ENCODE assay signal across 14 cellular contexts in the genomic region with DNA sequence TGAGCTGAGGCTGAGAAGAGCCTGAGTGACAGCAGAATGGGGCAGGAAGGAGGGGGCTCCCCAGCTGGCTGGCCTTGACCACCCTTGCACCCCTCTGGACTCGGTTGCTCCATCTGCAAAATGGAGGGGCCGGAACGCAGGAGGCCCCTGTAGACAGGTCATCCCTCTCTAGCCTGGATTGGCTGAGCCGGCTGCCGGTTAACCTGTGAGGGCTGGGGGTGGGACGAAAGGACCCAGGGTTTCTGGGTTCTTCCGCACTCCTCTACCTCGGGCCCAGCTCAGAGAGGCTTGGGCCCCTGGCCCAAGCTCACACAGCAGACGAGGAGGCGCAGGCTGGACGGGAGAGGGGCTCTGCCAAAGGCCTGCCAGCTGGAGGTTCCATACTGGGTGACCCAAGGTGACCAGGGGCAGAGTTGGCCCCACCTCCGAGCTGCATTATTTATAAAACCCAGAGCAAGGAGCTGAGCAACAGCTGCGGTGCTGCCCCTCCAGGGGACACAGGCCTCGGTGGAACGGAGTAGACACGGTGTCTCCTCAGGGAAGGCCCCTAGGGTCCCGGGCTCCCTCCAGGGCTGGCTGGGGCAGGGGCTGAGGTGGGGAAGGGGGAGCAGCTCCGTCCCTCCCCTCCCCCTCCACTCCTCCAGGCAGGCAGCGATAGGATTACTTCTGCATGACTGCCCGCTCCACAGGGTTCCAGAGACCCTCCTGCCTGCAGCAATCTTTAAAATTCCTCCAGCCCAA. TPM values are rescaled to one million over a fixed set of nuclear protein-coding genes. Genes with fewer than 3 reads are reported as not detected.
DNase-seq lines count a peak whose midpoint lies in the region; ATAC-seq and TF ChIP-seq lines count a peak whose summit lies in the region.
"Had no signal": no experiment of that assay in that cellular context is flagged by ENCODE, and none has a peak within 500 bp of the region (broad histone marks: within the 10 kb centered on the region; RNA-seq: fewer than 3 reads in every experiment).

No MANE protein-coding gene starts in this region.

- H3K14ac ChIP-seq in mesenchymal stem cell (ENCODE audit: low read length in 2 of 2): peak overlapping the region in 1 of 2 experiments; percentile 63

- WGBS in mesenchymal stem cell: 60% methylated on average over 20 of the region's 20 CpGs

- peak overlapping the region; percentile 15 for H2BK15ac ChIP-seq in mesenchymal stem cell (ENCODE audit: low read depth, poor library complexity, severe bottlenecking)

- H3K4ac ChIP-seq in mesenchymal stem cell (ENCODE audit: low read depth in 1 of 2, low read length in 2 of 2): no peak overlapping the region

- no peak overlapping the region for H4K91ac ChIP-seq in mesenchymal stem cell (ENCODE audit: low read length)

- no peak overlapping the region for H3K4me3 ChIP-seq in mesenchymal stem cell (ENCODE audit: insufficient read depth in 1 of 2, low read depth in 1 of 2, low read length in 2 of 2)
- peak overlapping the region; percentile 16 for H3K4me3 ChIP-seq in thoracic aorta

- no peak for TF ChIP-seq CTCF in thoracic aorta (IDR thresholded peaks at IDR 0.05)

- H2BK12ac ChIP-seq in mesenchymal stem cell (ENCODE audit: low read length in 2 of 2): peak overlapping the region in 1 of 2 experiments; percentile 60

- peak overlapping the region in 1 of 2 experiments; percentile 85 for H3K18ac ChIP-seq in mesenchymal stem cell (ENCODE audit: low read depth in 1 of 2, low read length in 2 of 2)

- no peak for ATAC-seq in thoracic aorta (ENCODE audit: insufficient number of reproducible peaks, low FRiP score, low read depth)
- ATAC-seq in GM18907 (IDR thresholded peaks at IDR 0.05; ENCODE audit: unreplicated experiment): no peak
- no peak for ATAC-seq in HG03139 (IDR thresholded peaks at IDR 0.05; ENCODE audit: unreplicated experiment)
- ATAC-seq: HCT116, PC-3 had no signal

- no peak overlapping the region for H2BK120ac ChIP-seq in mesenchymal stem cell (ENCODE audit: low read depth, low read length)

- H3K9ac ChIP-seq in mesenchymal stem cell (ENCODE audit: low read length): no peak overlapping the region
- H3K9ac ChIP-seq: KMS-11 had no signal

- H3K79me1 ChIP-seq in mesenchymal stem cell (replicated peaks; ENCODE audit: low read length, poor library complexity, severe bottlenecking): peaks cover 20% of the 10 kb centered on the region

- H3K27me3 ChIP-seq in mesenchymal stem cell (ENCODE audit: control insufficient read depth in 1 of 2, insufficient read depth in 1 of 2, low read length in 2 of 2) (no peaks in the 10 kb centered on the region), thoracic aorta (replicated peaks; ENCODE audit: insufficient read depth) (no peaks in the 10 kb centered on the region)

- no peaks in the 10 kb centered on the region for H3K9me3 ChIP-seq in mesenchymal stem cell (ENCODE audit: control insufficient read depth, low read length)
- no peaks in the 10 kb centered on the region for H3K9me3 ChIP-seq in thoracic aorta

- peak overlapping the region; percentile 39 for H3K4me2 ChIP-seq in mesenchymal stem cell (ENCODE audit: low read length, poor library complexity, severe bottlenecking)
- H3K4me2 ChIP-seq: KMS-11 had no signal

- no peak overlapping the region for H2BK5ac ChIP-seq in mesenchymal stem cell (ENCODE audit: low read depth, low read length, poor library complexity, severe bottlenecking)

- H4K8ac ChIP-seq in mesenchymal stem cell (ENCODE audit: low read length): no peak overlapping the region

- peaks cover 91% of the 10 kb centered on the region for H3K4me1 ChIP-seq in mesenchymal stem cell (ENCODE audit: control insufficient read depth, insufficient read depth, low read depth, low read length)
- H3K4me1 ChIP-seq in thoracic aorta (ENCODE audit: control insufficient read depth in 1 of 2, low read depth in 2 of 2): peaks cover 53 to 96% of the 10 kb centered on the region in 2 donors

- peak overlapping the region; percentile 53 for H3K27ac ChIP-seq in mesenchymal stem cell (ENCODE audit: low read length, poor library complexity, severe bottlenecking)
- peak overlapping the region; percentile 51 to 54 for H3K27ac ChIP-seq in thoracic aorta
- H3K27ac ChIP-seq: KMS-11 had no signal

- H3K36me3 ChIP-seq in mesenchymal stem cell (ENCODE audit: control insufficient read depth in 1 of 2, insufficient read depth in 2 of 2, low read depth in 1 of 2, low read length in 2 of 2) (peaks cover 17 to 51% of the 10 kb centered on the region in 2 experiments), thoracic aorta (no peaks in the 10 kb centered on the region)

- H2AK5ac ChIP-seq in mesenchymal stem cell (ENCODE audit: low read length, severe bottlenecking): peak overlapping the region; percentile 7

- peak; percentile 75 for DNase-seq in NCI-H82 treated with DMSO at 0.1 percent for 48 hours (lab: John Stamatoyannopoulos, UW; ENCODE audit: unreplicated experiment)
- DNase-seq in ecto neural progenitor cell (ENCODE audit: low spot score): peak; percentile 92
- DNase-seq in mesenchymal stem cell: no peak
- DNase-seq in thoracic aorta (ENCODE audit: low spot score): no peak
- DNase-seq in SIG-M5 (lab: John Stamatoyannopoulos, UW): no peak
- DNase-seq: activated naive CD8-positive, alpha-beta T cell treated with anti-CD3 and anti-CD28 coated beads for 36 hours; Calu3; hippocampal formation; NCI-H2081; PC-3 had no signal

- H3K23ac ChIP-seq in mesenchymal stem cell (ENCODE audit: low read length in 2 of 2): peak overlapping the region in 1 of 2 experiments; percentile 27

- no peak overlapping the region for H2AFZ ChIP-seq in mesenchymal stem cell (ENCODE audit: low read depth, low read length)

RNA-seq across cellular contexts. Expression of a gene that starts 11.2 kb away (rescaled TPM):
- 27.0 TPM for polyA plus RNA-seq in mesenchymal stem cell (2013, experiment 1 of 2)
- 24.1 TPM for polyA plus RNA-seq in mesenchymal stem cell (2013, experiment 2 of 2)
- total RNA-seq in thoracic aorta: 10 to 100 TPM; 38.3 to 55.4 TPM

RNA-seq across cellular contexts. Expression of a gene that starts 42.2 kb away (rescaled TPM):
- 0.04 TPM for polyA plus RNA-seq in mesenchymal stem cell (2013, experiment 1 of 2)
- polyA plus RNA-seq in mesenchymal stem cell (2013, experiment 2 of 2): 0.03 TPM
- total RNA-seq in thoracic aorta: 10 to 100 TPM; 17.0 to 21.5 TPM
- total RNA-seq: Calu3, PC-3 had no signal

Comparison
In these comparisons a context has a peak if more than half of its experiments do, and no peak if none do; other contexts are left out.
1. DNase-seq: peak in NCI-H82 treated with DMSO at 0.1 percent for 48 hours (single experiment) and ecto neural progenitor cell (single experiment); none in mesenchymal stem cell (single experiment), thoracic aorta (single experiment) and SIG-M5 (single experiment).